Comparison of ENCODE assay signal across 9 cellular contexts in the genomic region with DNA sequence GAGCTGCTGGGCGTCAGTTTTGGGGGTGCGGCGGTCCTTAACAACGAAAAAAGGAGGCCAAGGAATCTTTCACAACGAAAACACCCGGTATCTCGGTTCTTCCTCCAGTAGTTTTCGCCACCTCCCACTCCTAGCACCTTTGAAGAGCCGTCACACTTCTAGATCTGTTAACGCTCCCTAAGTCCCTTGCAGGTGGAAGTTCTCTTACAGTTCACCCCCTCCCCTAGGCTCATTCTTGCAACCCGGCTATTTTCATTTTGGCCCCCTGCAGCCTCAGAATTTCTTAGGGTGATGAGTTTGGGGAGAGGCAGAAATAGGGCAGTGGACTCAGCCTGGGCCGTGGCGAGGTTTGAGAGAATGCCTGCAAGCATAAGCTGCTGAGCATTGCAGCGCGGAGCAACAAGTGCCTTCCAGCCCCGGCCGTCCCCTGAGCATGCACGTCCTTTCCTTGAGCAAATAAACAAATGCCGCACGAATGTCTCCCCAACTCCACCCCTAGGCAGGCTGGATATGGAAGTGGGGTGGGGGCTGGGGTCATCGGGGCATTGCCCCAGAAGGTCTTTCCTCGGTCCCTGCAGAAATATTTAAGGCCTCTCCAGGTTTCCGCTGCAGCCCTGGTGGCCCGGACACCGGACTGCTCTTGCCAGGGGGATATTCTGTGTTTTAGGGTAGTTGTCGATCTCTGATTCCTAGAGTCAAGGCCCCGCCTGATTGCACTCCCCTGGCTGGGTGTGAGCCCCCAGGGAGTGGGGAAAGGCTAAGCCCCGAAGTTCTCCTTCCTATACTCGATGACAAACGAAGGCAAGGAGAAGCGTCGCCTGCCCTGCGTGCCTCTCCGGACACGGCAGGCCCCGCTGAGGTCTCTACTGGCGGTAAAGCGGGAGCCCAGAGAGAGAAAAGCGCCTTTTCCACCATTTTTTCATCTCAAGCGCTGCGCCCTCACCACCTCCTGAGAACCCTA. TPM values are rescaled to one million over a fixed set of nuclear protein-coding genes. Genes with fewer than 3 reads are reported as not detected.
A peak's percentile ranks its signal among the peaks of the same experiment; 100 is the strongest.
DNase-seq lines count a peak whose midpoint lies in the region; TF ChIP-seq lines count a peak whose summit lies in the region.
"Had no signal": no experiment of that assay in that cellular context is flagged by ENCODE, and none has a peak within 500 bp of the region (broad histone marks: within the 10 kb centered on the region; RNA-seq: fewer than 3 reads in every experiment).

No MANE protein-coding gene starts in this region.

- no peaks in the 10 kb centered on the region for H4K20me1 ChIP-seq in neural cell (ENCODE audit: insufficient read depth)

- TF ChIP-seq EP300 in neural cell (conservative IDR thresholded peaks at IDR 0.05; ENCODE audit: poor library complexity, severe bottlenecking) (no peak), transverse colon (IDR thresholded peaks at IDR 0.05; ENCODE audit: low read depth) (no peak)

- H3K9me2 ChIP-seq in neural cell (ENCODE audit: insufficient read depth, low read length), result no peaks in the 10 kb centered on the region

- TF ChIP-seq CTCF in Calu3 (IDR thresholded peaks at IDR 0.05; ENCODE audit: unreplicated experiment), result no peak
- TF ChIP-seq CTCF in HEK293 (tag by site-specific recombination; IDR thresholded peaks at IDR 0.05), result no peak
- TF ChIP-seq CTCF in brain (conservative IDR thresholded peaks at IDR 0.05), result no peak
- TF ChIP-seq CTCF in neural cell (IDR thresholded peaks at IDR 0.05; ENCODE audit: poor library complexity, severe bottlenecking), result no peak
- TF ChIP-seq CTCF in transverse colon (IDR thresholded peaks at IDR 0.05), result no peak

- peak overlapping the region; percentile 72 for H3K4me3 Mint-ChIP-seq in Calu3 (ENCODE audit: low read depth, unreplicated experiment)
- peak overlapping the region; percentile 85 to 97 (median 95) for H3K4me3 Mint-ChIP-seq in brain

- in situ Hi-C loops in transverse colon (cut with MboI; ENCODE audit: low pct_ligation_motif_present in 1 of 4, low pct_unique_long_range_greater_than_20kb in 1 of 4, low sequenced_read_pairs in 3 of 4), result no loop called here

- H3K27ac ChIP-seq in HEK293 (ENCODE audit: extremely low read depth, low read depth, low read length) (no peak overlapping the region), neural cell (ENCODE audit: low read length) (no peak overlapping the region), transverse colon (no peak overlapping the region)

- H3K27ac Mint-ChIP-seq in Calu3 (ENCODE audit: unreplicated experiment) (no peak overlapping the region), brain (peak overlapping the region; percentile 82 to 99 (median 93))

- DNase-seq in Calu3 (peak; percentile 26), erythroblast (lab: John Stamatoyannopoulos, UW) (no peak), kidney tubule cell (ENCODE audit: low spot score) (no peak), transverse colon (no peak), kidney glomerular epithelial cell (lab: John Stamatoyannopoulos, UW) (no peak)
- DNase-seq: naive B cell had no signal

- H3F3A ChIP-seq in neural cell (ENCODE audit: insufficient read depth, low read length, poor library complexity, severe bottlenecking), result no peaks in the 10 kb centered on the region

- H3K27me3 ChIP-seq in neural cell (ENCODE audit: insufficient read depth, low read depth, low read length) (peaks cover 100% of the 10 kb centered on the region), transverse colon (peaks cover 100% of the 10 kb centered on the region)

- TF ChIP-seq POLR2A in erythroblast (IDR thresholded peaks at IDR 0.05; ENCODE audit: low read length) (no peak), transverse colon (IDR thresholded peaks at IDR 0.05) (no peak)

- H3K9ac ChIP-seq in neural cell (ENCODE audit: low read length), result no peak overlapping the region

- H3K36me3 ChIP-seq in HEK293 (ENCODE audit: control insufficient read depth in 2 of 2, insufficient read depth in 1 of 2, low read length in 2 of 2), result no peaks in the 10 kb centered on the region
- H3K36me3 ChIP-seq in neural cell (ENCODE audit: insufficient read depth, low read length), result no peaks in the 10 kb centered on the region
- H3K36me3 ChIP-seq in transverse colon, result no peaks in the 10 kb centered on the region

- H3K9me3 Mint-ChIP-seq in Calu3 (ENCODE audit: low read depth, unreplicated experiment) (no peaks in the 10 kb centered on the region), brain (peaks cover 0 to 6% (median 3%) of the 10 kb centered on the region in 5 experiments)

- H3K4me1 ChIP-seq in HEK293 (ENCODE audit: control insufficient read depth, insufficient read depth, low read length), result no peaks in the 10 kb centered on the region; the same call in 1 of the 2 replicates
- peaks cover 4 to 62% (median 47%) of the 10 kb centered on the region in 4 donors for H3K4me1 ChIP-seq in transverse colon

- no peak overlapping the region for H3K4me2 ChIP-seq in neural cell (ENCODE audit: low read length)

- H3K9me3 ChIP-seq in HEK293 (ENCODE audit: control insufficient read depth, insufficient read depth, low read depth, low read length) (no peaks in the 10 kb centered on the region), neural cell (ENCODE audit: low read length) (no peaks in the 10 kb centered on the region), transverse colon (no peaks in the 10 kb centered on the region)

- H3K36me3 Mint-ChIP-seq in Calu3 (ENCODE audit: insufficient read depth, unreplicated experiment) (peaks cover 6% of the 10 kb centered on the region), brain (no peaks in the 10 kb centered on the region)

- CTCF ChIA-PET in Calu3 (lab: Charles Lee) (no interaction called here), HEK293 (lab: Yijun Ruan, JAX) (interaction anchor here (0.6 to 0.7 kb wide), 2 partner anchors 171 to 177 kb away, joined by 3 read pairs; no protein-coding TSS in a partner anchor)

- POLR2A ChIA-PET in HEK293 (lab: Yijun Ruan, JAX), result no interaction called here

- H3K4me3 ChIP-seq in HEK293 (ENCODE audit: low read depth, low read length), result no peak overlapping the region; the same call in 1 of the 2 replicates
- peak overlapping the region; percentile 65 for H3K4me3 ChIP-seq in neural cell (ENCODE audit: low read length)
- peak overlapping the region in 1 of 4 donors; percentile 49 for H3K4me3 ChIP-seq in transverse colon

- 9% methylated on average over 41 of the region's 41 CpGs; no CpG with 5 or more reads in 1 of the 2 donors for WGBS in transverse colon (ENCODE audit: low coverage in 1 of 2), 2 donors

- intact Hi-C loops in Calu3 (cut with micrococcal nuclease; ENCODE audit: unreplicated experiment) (loop anchor here (5.0 kb wide), 3 partner anchors 43 to 258 kb away; no protein-coding TSS in a partner anchor), transverse colon (cut with DNase I; ENCODE audit: low total_unique reads) (loop anchor here (10.0 kb wide), 1 partner anchor 50 kb away; no protein-coding TSS in a partner anchor)

- TF ChIP-seq RAD21 in neural cell (conservative IDR thresholded peaks at IDR 0.05), result no peak

- H3K4me1 Mint-ChIP-seq in Calu3 (ENCODE audit: low read depth, unreplicated experiment) (peaks cover 26% of the 10 kb centered on the region), brain (peaks cover 62% of the 10 kb centered on the region)

- H3K79me2 ChIP-seq in neural cell (replicated peaks; ENCODE audit: insufficient read depth, low read length), result no peaks in the 10 kb centered on the region

- BruUV-seq in Calu3 (replicated peaks; lab: Mats Ljungman, UMichigan), result no TSS peak

- H3K27me3 Mint-ChIP-seq in Calu3 (ENCODE audit: unreplicated experiment), result peaks cover 100% of the 10 kb centered on the region
- peaks cover 86% of the 10 kb centered on the region for H3K27me3 Mint-ChIP-seq in brain

- H2AFZ ChIP-seq in neural cell (ENCODE audit: low read depth, low read length), result no peak overlapping the region

TF ChIP-seq in HEK293, 187 proteins besides CTCF, POLR2A, EP300 and RAD21:
- TF ChIP-seq SP7 (tag by site-specific recombination; IDR thresholded peaks at IDR 0.05), result no peak
- TF ChIP-seq SCRT2 (tag by site-specific recombination; IDR thresholded peaks at IDR 0.05), result peak; percentile 79
- no peak for TF ChIP-seq HOXA7 (CRISPR knock-in tag; IDR thresholded peaks at IDR 0.05; ENCODE audit: borderline replicate concordance)
- TF ChIP-seq ZBTB48 (tag by site-specific recombination; IDR thresholded peaks at IDR 0.05), result peak; percentile 30; the same call in 1 of the 2 replicates
- no peak for TF ChIP-seq ZBTB17 (tag by site-specific recombination; IDR thresholded peaks at IDR 0.05)
- peak; percentile 45; the same call in 1 of the 2 replicates for TF ChIP-seq SCRT1 (tag by site-specific recombination; IDR thresholded peaks at IDR 0.05; ENCODE audit: borderline replicate concordance)

TF ChIP-seq in neural cell, 6 proteins besides CTCF, POLR2A, EP300 and RAD21:
- TF ChIP-seq MXI1 (conservative IDR thresholded peaks at IDR 0.05; ENCODE audit: poor library complexity, severe bottlenecking) (no peak), POLR2AphosphoS5 (IDR thresholded peaks at IDR 0.05) (peak; percentile 16)

RNA-seq across cellular contexts. Expression of a gene that starts 1.6 kb away (rescaled TPM):
- total RNA-seq in Calu3 (2022), result 0.27 TPM in 1 of 2 replicates, not detected in the other
- 5.5 TPM for polyA plus RNA-seq in brain (ENCODE audit: insufficient read depth, low read depth, low replicate concordance)
- 0.22 TPM in 1 of 2 replicates, not detected in the other for polyA plus RNA-seq in neural cell
- 0.49 and 1.4 TPM in 2 replicates for polyA minus RNA-seq in neural cell
- total RNA-seq in transverse colon, result not detected
